ENCODE assay signal across 9 cellular contexts in genomic region chr4:73836373-73837269, GRCh38. TPM values are rescaled to one million over a fixed set of nuclear protein-coding genes. Genes with fewer than 3 reads are reported as not detected.
DNase-seq lines count a peak whose midpoint lies in the region; ATAC-seq and TF ChIP-seq lines count a peak whose summit lies in the region.
"Had no signal": no experiment of that assay in that cellular context is flagged by ENCODE, and none has a peak within 500 bp of the region (broad histone marks: within the 10 kb centered on the region; RNA-seq: fewer than 3 reads in every experiment).

Gene CXCL6 (plus strand): TSS chr4:73836678. CDS start chr4:73836751, 73 bp downstream.

- H4K20me1 ChIP-seq in hepatocyte (ENCODE audit: insufficient read depth, poor library complexity, severe bottlenecking): no peaks in the 10 kb centered on the region

- intact Hi-C loops in activated CD4-positive, alpha-beta memory T cell treated with anti-CD3 and anti-CD28 coated beads for 36 hours (cut with micrococcal nuclease): no loop called here

- H3K27me3 ChIP-seq in H7 (ENCODE audit: control insufficient read depth, insufficient read depth, low read length): peaks cover 15% of the 10 kb centered on the region
- H3K27me3 ChIP-seq in hepatocyte: peaks cover 35% of the 10 kb centered on the region

- POLR2A ChIA-PET in WTC11 (lab: Charles Lee): interaction anchor here (0.6 to 1.1 kb wide), 2 partner anchors 24 to 32 kb away, joined by 3 read pairs; partner anchors contain the start of gene CXCL1
- POLR2A ChIA-PET in activated CD4-positive, alpha-beta memory T cell treated with anti-CD3 and anti-CD28 coated beads for 36 hours (lab: Charles Lee): no interaction called here

- no peak within 1 kb of the TSS for H3K27ac Mint-ChIP-seq in WTC11
- H3K27ac Mint-ChIP-seq in activated CD4-positive, alpha-beta memory T cell treated with anti-CD3 and anti-CD28 coated beads for 36 hours: no peak within 1 kb of the TSS

- peaks cover 9% of the 10 kb centered on the region for H3K4me1 Mint-ChIP-seq in WTC11
- no peaks in the 10 kb centered on the region for H3K4me1 Mint-ChIP-seq in activated CD4-positive, alpha-beta memory T cell treated with anti-CD3 and anti-CD28 coated beads for 36 hours (ENCODE audit: low read depth)

- CTCF ChIA-PET in WTC11 (lab: Charles Lee): interaction anchor here (0.7 to 1.7 kb wide), 7 partner anchors 27 to 392 kb away, joined by 3 to 22 read pairs (median 3); no protein-coding TSS in a partner anchor
- CTCF ChIA-PET in activated CD4-positive, alpha-beta memory T cell treated with anti-CD3 and anti-CD28 coated beads for 36 hours (lab: Charles Lee): no interaction called here

- no peaks in the 10 kb centered on the region for H3K9me2 ChIP-seq in hepatocyte (replicated peaks; ENCODE audit: insufficient read depth)

- 4% methylated on average over 37 of the region's 41 CpGs for WGBS in hepatocyte (ENCODE audit: low lambda C conversion rate, missing lambda C conversion rate)

- H3K27me3 Mint-ChIP-seq in WTC11 (ENCODE audit: low read depth): peaks cover 37% of the 10 kb centered on the region
- no peaks in the 10 kb centered on the region for H3K27me3 Mint-ChIP-seq in activated CD4-positive, alpha-beta memory T cell treated with anti-CD3 and anti-CD28 coated beads for 36 hours

- no peaks in the 10 kb centered on the region for H3K79me2 ChIP-seq in hepatocyte

- no peak for TF ChIP-seq CTCF in WTC11 (IDR thresholded peaks at IDR 0.05)
- no peak for TF ChIP-seq CTCF in hepatocyte (IDR thresholded peaks at IDR 0.05; ENCODE audit: poor library complexity)
- no peak for TF ChIP-seq CTCF in retinal pigment epithelial cell (conservative IDR thresholded peaks at IDR 0.05; ENCODE audit: low read depth, low read length)

- peak; percentile 78 for DNase-seq in H7
- peak; percentile 67 for DNase-seq in WTC11 (ENCODE audit: low spot score)
- DNase-seq in hepatocyte (ENCODE audit: low spot score): peak; percentile 27
- DNase-seq in retinal pigment epithelial cell (ENCODE audit: low read depth): no peak
- no peak for DNase-seq in activated CD4-positive, alpha-beta memory T cell treated with anti-CD3 and anti-CD28 coated beads for 36 hours
- DNase-seq in putamen (ENCODE audit: low spot score): no peak
- DNase-seq in epidermal melanocyte (ENCODE audit: insufficient read length, low spot score): no peak
- no peak for DNase-seq in NCI-H1048 (lab: John Stamatoyannopoulos, UW)
- DNase-seq: NK-92 treated with Interleukin-12 subunit alpha and Interleukin-12 subunit beta, amount 100 ng/mL, for 24 hours had no signal

- H3K36me3 Mint-ChIP-seq in WTC11: no peaks in the 10 kb centered on the region
- no peaks in the 10 kb centered on the region for H3K36me3 Mint-ChIP-seq in activated CD4-positive, alpha-beta memory T cell treated with anti-CD3 and anti-CD28 coated beads for 36 hours

- H3K9me3 Mint-ChIP-seq in WTC11: no peaks in the 10 kb centered on the region
- no peaks in the 10 kb centered on the region for H3K9me3 Mint-ChIP-seq in activated CD4-positive, alpha-beta memory T cell treated with anti-CD3 and anti-CD28 coated beads for 36 hours

- H3K4me3 Mint-ChIP-seq in WTC11: peak within 1 kb of the TSS; percentile 89
- H3K4me3 Mint-ChIP-seq in activated CD4-positive, alpha-beta memory T cell treated with anti-CD3 and anti-CD28 coated beads for 36 hours: no peak within 1 kb of the TSS

- no peak within 1 kb of the TSS for H3K27ac ChIP-seq in hepatocyte

- H2AFZ ChIP-seq in hepatocyte: peak within 1 kb of the TSS; percentile 32

- H3K4me1 ChIP-seq in hepatocyte (ENCODE audit: insufficient read depth): no peaks in the 10 kb centered on the region

- H3K9me3 ChIP-seq in hepatocyte (ENCODE audit: low read depth): no peaks in the 10 kb centered on the region

- ATAC-seq in WTC11: peak; percentile 86

- H3K4me3 ChIP-seq in H7 (ENCODE audit: insufficient read depth, low read depth, low read length) (peak within 1 kb of the TSS; percentile 53), hepatocyte (no peak within 1 kb of the TSS), retinal pigment epithelial cell (ENCODE audit: low read length) (peak within 1 kb of the TSS; percentile 52)

- H3K4me2 ChIP-seq in hepatocyte: peak within 1 kb of the TSS; percentile 89

- no peaks in the 10 kb centered on the region for H3K36me3 ChIP-seq in H7 (replicated peaks; ENCODE audit: control insufficient read depth, insufficient read depth, low read length)
- no peaks in the 10 kb centered on the region for H3K36me3 ChIP-seq in hepatocyte (replicated peaks; ENCODE audit: insufficient read depth, low read depth)

TF ChIP-seq in WTC11, 78 proteins besides CTCF, POLR2A, EP300 and RAD21 (continues in another document):
- TF ChIP-seq ZNF232 (CRISPR knock-in tag; IDR thresholded peaks at IDR 0.05) (no peak), ZBTB43 (CRISPR knock-in tag; IDR thresholded peaks at IDR 0.05) (no peak), ETV6 (CRISPR knock-in tag; IDR thresholded peaks at IDR 0.05) (0 out of 2 replicates have a peak, but pooled peaks have one; percentile 24), IRF2 (CRISPR knock-in tag; IDR thresholded peaks at IDR 0.05; ENCODE audit: borderline replicate concordance, low read depth) (no peak), ZNF416 (CRISPR knock-in tag; IDR thresholded peaks at IDR 0.05) (no peak), RORB (CRISPR knock-in tag; IDR thresholded peaks at IDR 0.05) (no peak), USF1 (CRISPR knock-in tag; IDR thresholded peaks at IDR 0.05) (0 out of 2 replicates have a peak, but pooled peaks have one; percentile 10), AR (CRISPR knock-in tag; IDR thresholded peaks at IDR 0.05) (no peak), NR3C1 (CRISPR knock-in tag; conservative IDR thresholded peaks at IDR 0.05; ENCODE audit: low read depth) (no peak), CREM (CRISPR knock-in tag; IDR thresholded peaks at IDR 0.05) (no peak), FOXP4 (CRISPR knock-in tag; IDR thresholded peaks at IDR 0.05) (peak; percentile 69; the same call in 1 of the 2 replicates), SOX15 (CRISPR knock-in tag; IDR thresholded peaks at IDR 0.05) (no peak), FOXP1 (CRISPR knock-in tag; IDR thresholded peaks at IDR 0.05; ENCODE audit: borderline replicate concordance) (peak; percentile 50; the same call in 1 of the 2 replicates), FOXK1 (CRISPR knock-in tag; IDR thresholded peaks at IDR 0.05) (0 out of 2 replicates have a peak, but pooled peaks have one; percentile 18), OVOL2 (CRISPR knock-in tag; IDR thresholded peaks at IDR 0.05; ENCODE audit: borderline replicate concordance) (no peak)

RNA-seq across cellular contexts. Expression of gene CXCL6, which starts in this region (rescaled TPM):
- 0.17 and 1.2 TPM in 2 replicates for total RNA-seq in H7 (2014; rRNA removed; shearing (Covaris generic))
- 3.8 to 4.9 TPM (median 4.4 TPM) in 3 replicates for total RNA-seq in WTC11 (2021)
- total RNA-seq in hepatocyte: 6.0 and 7.5 TPM in 2 replicates
- polyA plus RNA-seq in hepatocyte: 3.7 and 4.4 TPM in 2 replicates
- total RNA-seq in activated CD4-positive, alpha-beta memory T cell treated with anti-CD3 and anti-CD28 coated beads for 36 hours: not detected

Comparison
In these comparisons a context has a peak if more than half of its experiments do, and no peak if none do; other contexts are left out.
1. DNase-seq: peak in H7 (single experiment), WTC11 (single experiment) and hepatocyte (single experiment); none in retinal pigment epithelial cell (single experiment), activated CD4-positive, alpha-beta memory T cell treated with anti-CD3 and anti-CD28 coated beads for 36 hours (single experiment), putamen (single experiment), epidermal melanocyte (single experiment) and NCI-H1048 (single experiment).